In the genomic region with DNA sequence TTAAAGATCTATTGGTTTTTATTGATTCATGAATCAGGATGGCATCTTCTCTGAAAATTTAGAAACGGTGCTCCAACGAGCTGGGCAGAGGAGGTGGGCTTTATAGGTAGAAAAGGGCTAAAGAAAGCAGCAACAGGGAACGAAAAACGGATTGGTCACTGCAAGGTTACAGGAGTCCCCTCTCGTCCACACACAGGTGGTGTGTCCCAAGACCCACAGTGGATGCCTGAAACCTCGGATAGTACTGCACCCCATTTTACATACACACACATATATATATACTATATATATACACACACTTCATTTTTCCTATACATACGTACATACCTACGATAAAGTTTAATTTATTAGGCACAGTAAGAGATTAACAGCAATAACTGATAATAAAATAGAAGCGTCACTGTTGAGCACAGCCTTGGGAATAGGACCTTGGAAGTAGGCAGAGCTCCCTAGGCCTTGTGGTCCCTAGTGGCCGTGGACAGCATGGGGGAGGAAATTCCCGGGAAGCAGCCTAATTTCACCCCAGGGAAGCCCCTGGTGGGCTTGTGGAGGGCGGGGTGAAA, we compare ENCODE assay signal across 8 cellular contexts. TPM values are rescaled to one million over a fixed set of nuclear protein-coding genes. Genes with fewer than 3 reads are reported as not detected.
DNase-seq lines count a peak whose midpoint lies in the region; ATAC-seq lines count a peak whose summit lies in the region.

No MANE protein-coding gene starts in this region.

- H3K27ac ChIP-seq in ACC112 (ENCODE audit: low read depth, low read length) (no peak overlapping the region), HUES64 (ENCODE audit: low read depth, low read length) (no peak overlapping the region), cingulate gyrus (ENCODE audit: low read depth, low read length) (peak overlapping the region; percentile 65)

- DNase-seq in myocyte (ENCODE audit: low read depth) (peak; percentile 3), NCI-H1417 treated with DMSO at 0.1 percent for 48 hours (lab: John Stamatoyannopoulos, UW) (no peak), DMS114 treated with DMSO at 0.1 percent for 48 hours (lab: John Stamatoyannopoulos, UW; ENCODE audit: unreplicated experiment) (no peak)

- H3K4me1 ChIP-seq in ACC112 (ENCODE audit: control insufficient read depth, insufficient read depth, low read length, unreplicated experiment) (peaks cover 14% of the 10 kb centered on the region), HUES64 (ENCODE audit: insufficient read depth, low read length) (peaks cover 4% of the 10 kb centered on the region; the same call in 1 of the 2 replicates)

- peak overlapping the region; percentile 26 for H2AFZ ChIP-seq in ACC112 (ENCODE audit: low read length, unreplicated experiment)

- H3K9ac ChIP-seq in HUES64 (ENCODE audit: low read depth, low read length) = 0 out of 2 replicates have a peak overlapping the region, but pooled peaks have one; percentile 29

- H3K36me3 ChIP-seq in ACC112 (ENCODE audit: insufficient read depth, low read length) (peaks cover 5% of the 10 kb centered on the region; the same call in 1 of the 2 replicates), HUES64 (ENCODE audit: insufficient read depth, low read length) (peaks cover 12% of the 10 kb centered on the region)

- H3K79me2 ChIP-seq in ACC112 (ENCODE audit: control insufficient read depth, insufficient read depth, low read length, unreplicated experiment) = peaks cover 22% of the 10 kb centered on the region

- H3K4me3 ChIP-seq in ACC112 (ENCODE audit: low read depth, low read length) (peak overlapping the region; percentile 92), HUES64 (ENCODE audit: low read length) (peak overlapping the region; percentile 96)

- no peaks in the 10 kb centered on the region for H3K9me3 ChIP-seq in HUES64 (ENCODE audit: insufficient read depth, low read depth, low read length)

- no peaks in the 10 kb centered on the region for H3K27me3 ChIP-seq in ACC112 (ENCODE audit: insufficient read depth, low read length)
- H3K27me3 ChIP-seq in HUES64 (ENCODE audit: insufficient read depth, low read length) = no peaks in the 10 kb centered on the region

- ATAC-seq in HG03097 (IDR thresholded peaks at IDR 0.05; ENCODE audit: low FRiP score, unreplicated experiment) (no peak), GM19035 (IDR thresholded peaks at IDR 0.05; ENCODE audit: unreplicated experiment) (no peak)

- WGBS in HUES64 = 70% methylated on average over 10 of the region's 12 CpGs

RNA-seq across cellular contexts. Expression of a gene that starts 0.7 kb away (rescaled TPM):
- polyA plus RNA-seq in HUES64 (2013, experiment 1 of 2) = 32.3 TPM
- 38.8 TPM for polyA plus RNA-seq in HUES64 (2013, experiment 2 of 2)
- total RNA-seq in myocyte = 60.7 and 61.8 TPM in 2 replicates
- 44.8 TPM for polyA plus RNA-seq in myocyte (2012)
